1 cellular context compared by ENCODE assay signal in the genomic region with DNA sequence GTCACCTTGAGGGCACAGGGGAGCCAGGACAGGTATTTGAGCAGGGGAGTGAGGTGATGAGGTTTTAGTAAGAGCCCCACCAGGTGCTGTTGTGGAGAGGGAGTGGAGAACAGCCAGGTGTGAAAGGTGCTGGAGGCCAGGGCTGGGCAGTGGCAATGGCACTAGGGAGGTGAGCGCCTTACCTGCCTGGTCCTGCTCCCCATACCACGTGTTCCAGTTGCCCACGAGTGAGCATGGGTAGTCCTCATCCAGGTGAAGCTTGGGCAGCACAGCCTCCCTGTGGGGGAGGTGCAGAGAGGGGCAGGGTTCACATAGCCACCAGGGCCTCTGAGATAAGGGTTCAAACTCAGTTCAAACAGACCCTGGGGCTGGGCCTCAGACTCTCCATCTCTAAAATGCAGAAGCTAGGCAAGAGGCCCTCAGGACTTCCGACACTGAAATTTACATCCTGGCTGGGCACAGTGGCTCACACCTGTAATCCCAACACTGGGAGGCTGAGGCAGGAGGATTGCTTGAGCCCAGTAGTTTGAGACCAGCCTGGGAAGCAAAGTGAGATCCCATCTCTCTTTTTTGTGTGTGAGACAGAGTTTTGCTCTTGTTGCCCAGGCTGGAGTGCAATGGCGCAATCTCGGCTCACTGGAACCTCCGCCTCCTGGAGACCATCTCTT.
TF ChIP-seq lines count a peak whose summit lies in the region.

No MANE protein-coding gene starts in this region.

TF ChIP-seq in HepG2, 621 proteins besides CTCF, POLR2A, EP300 and RAD21 (continued from another document and continues in another):
- TF ChIP-seq, protein P1, sequence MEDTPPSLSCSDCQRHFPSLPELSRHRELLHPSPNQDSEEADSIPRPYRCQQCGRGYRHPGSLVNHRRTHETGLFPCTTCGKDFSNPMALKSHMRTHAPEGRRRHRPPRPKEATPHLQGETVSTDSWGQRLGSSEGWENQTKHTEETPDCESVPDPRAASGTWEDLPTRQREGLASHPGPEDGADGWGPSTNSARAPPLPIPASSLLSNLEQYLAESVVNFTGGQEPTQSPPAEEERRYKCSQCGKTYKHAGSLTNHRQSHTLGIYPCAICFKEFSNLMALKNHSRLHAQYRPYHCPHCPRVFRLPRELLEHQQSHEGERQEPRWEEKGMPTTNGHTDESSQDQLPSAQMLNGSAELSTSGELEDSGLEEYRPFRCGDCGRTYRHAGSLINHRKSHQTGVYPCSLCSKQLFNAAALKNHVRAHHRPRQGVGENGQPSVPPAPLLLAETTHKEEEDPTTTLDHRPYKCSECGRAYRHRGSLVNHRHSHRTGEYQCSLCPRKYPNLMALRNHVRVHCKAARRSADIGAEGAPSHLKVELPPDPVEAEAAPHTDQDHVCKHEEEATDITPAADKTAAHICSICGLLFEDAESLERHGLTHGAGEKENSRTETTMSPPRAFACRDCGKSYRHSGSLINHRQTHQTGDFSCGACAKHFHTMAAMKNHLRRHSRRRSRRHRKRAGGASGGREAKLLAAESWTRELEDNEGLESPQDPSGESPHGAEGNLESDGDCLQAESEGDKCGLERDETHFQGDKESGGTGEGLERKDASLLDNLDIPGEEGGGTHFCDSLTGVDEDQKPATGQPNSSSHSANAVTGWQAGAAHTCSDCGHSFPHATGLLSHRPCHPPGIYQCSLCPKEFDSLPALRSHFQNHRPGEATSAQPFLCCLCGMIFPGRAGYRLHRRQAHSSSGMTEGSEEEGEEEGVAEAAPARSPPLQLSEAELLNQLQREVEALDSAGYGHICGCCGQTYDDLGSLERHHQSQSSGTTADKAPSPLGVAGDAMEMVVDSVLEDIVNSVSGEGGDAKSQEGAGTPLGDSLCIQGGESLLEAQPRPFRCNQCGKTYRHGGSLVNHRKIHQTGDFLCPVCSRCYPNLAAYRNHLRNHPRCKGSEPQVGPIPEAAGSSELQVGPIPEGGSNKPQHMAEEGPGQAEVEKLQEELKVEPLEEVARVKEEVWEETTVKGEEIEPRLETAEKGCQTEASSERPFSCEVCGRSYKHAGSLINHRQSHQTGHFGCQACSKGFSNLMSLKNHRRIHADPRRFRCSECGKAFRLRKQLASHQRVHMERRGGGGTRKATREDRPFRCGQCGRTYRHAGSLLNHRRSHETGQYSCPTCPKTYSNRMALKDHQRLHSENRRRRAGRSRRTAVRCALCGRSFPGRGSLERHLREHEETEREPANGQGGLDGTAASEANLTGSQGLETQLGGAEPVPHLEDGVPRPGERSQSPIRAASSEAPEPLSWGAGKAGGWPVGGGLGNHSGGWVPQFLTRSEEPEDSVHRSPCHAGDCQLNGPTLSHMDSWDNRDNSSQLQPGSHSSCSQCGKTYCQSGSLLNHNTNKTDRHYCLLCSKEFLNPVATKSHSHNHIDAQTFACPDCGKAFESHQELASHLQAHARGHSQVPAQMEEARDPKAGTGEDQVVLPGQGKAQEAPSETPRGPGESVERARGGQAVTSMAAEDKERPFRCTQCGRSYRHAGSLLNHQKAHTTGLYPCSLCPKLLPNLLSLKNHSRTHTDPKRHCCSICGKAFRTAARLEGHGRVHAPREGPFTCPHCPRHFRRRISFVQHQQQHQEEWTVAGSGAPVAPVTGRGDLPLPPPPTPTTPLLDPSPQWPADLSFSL (CRISPR knock-in tag; IDR thresholded peaks at IDR 0.05): no peak
- TF ChIP-seq LCORL (IDR thresholded peaks at IDR 0.05): no peak
- TF ChIP-seq LCORL (CRISPR knock-in tag; IDR thresholded peaks at IDR 0.05): peak; percentile 81
- peak; percentile 36; the same call in 1 of the 2 replicates for TF ChIP-seq RCOR2 (CRISPR knock-in tag; IDR thresholded peaks at IDR 0.05)
- TF ChIP-seq PCBP2 (optimal IDR thresholded peaks at IDR 0.05; ENCODE audit: low read depth, low read length, poor library complexity, severe bottlenecking): no peak
- no peak for TF ChIP-seq MTA3 (CRISPR knock-in tag; IDR thresholded peaks at IDR 0.05)
- TF ChIP-seq RARG (CRISPR knock-in tag; IDR thresholded peaks at IDR 0.05; ENCODE audit: low read depth): no peak
- TF ChIP-seq, protein P2, sequence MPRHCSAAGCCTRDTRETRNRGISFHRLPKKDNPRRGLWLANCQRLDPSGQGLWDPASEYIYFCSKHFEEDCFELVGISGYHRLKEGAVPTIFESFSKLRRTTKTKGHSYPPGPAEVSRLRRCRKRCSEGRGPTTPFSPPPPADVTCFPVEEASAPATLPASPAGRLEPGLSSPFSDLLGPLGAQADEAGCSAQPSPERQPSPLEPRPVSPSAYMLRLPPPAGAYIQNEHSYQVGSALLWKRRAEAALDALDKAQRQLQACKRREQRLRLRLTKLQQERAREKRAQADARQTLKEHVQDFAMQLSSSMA (CRISPR knock-in tag; IDR thresholded peaks at IDR 0.05): no peak
- TF ChIP-seq, protein P3, sequence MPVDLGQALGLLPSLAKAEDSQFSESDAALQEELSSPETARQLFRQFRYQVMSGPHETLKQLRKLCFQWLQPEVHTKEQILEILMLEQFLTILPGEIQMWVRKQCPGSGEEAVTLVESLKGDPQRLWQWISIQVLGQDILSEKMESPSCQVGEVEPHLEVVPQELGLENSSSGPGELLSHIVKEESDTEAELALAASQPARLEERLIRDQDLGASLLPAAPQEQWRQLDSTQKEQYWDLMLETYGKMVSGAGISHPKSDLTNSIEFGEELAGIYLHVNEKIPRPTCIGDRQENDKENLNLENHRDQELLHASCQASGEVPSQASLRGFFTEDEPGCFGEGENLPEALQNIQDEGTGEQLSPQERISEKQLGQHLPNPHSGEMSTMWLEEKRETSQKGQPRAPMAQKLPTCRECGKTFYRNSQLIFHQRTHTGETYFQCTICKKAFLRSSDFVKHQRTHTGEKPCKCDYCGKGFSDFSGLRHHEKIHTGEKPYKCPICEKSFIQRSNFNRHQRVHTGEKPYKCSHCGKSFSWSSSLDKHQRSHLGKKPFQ (CRISPR knock-in tag; IDR thresholded peaks at IDR 0.05; ENCODE audit: insufficient replicate concordance): no peak
- no peak for TF ChIP-seq GLI4 (CRISPR knock-in tag; IDR thresholded peaks at IDR 0.05; ENCODE audit: borderline replicate concordance)
- no peak for TF ChIP-seq KLF12 (CRISPR knock-in tag; IDR thresholded peaks at IDR 0.05; ENCODE audit: borderline replicate concordance)
- no peak for TF ChIP-seq TSC22D2 (CRISPR knock-in tag; IDR thresholded peaks at IDR 0.05; ENCODE audit: borderline replicate concordance)
- no peak for TF ChIP-seq ZNF839 (CRISPR knock-in tag; IDR thresholded peaks at IDR 0.05; ENCODE audit: borderline replicate concordance)
- no peak for TF ChIP-seq JUN (CRISPR knock-in tag; IDR thresholded peaks at IDR 0.05)
- TF ChIP-seq ZNF549 (CRISPR knock-in tag; IDR thresholded peaks at IDR 0.05): no peak
- no peak for TF ChIP-seq ZNF670 (CRISPR knock-in tag; IDR thresholded peaks at IDR 0.05; ENCODE audit: borderline replicate concordance)
- 0 out of 2 replicates have a peak, but pooled peaks have one; percentile 61 for TF ChIP-seq ZNF136 (CRISPR knock-in tag; IDR thresholded peaks at IDR 0.05; ENCODE audit: low read depth)
- TF ChIP-seq SMYD3 (CRISPR knock-in tag; IDR thresholded peaks at IDR 0.05): 0 out of 2 replicates have a peak, but pooled peaks have one; percentile 28
- TF ChIP-seq JUND (CRISPR knock-in tag; IDR thresholded peaks at IDR 0.05): peak; percentile 26; the same call in 1 of the 2 replicates
- no peak for TF ChIP-seq ZNF816 (CRISPR knock-in tag; IDR thresholded peaks at IDR 0.05; ENCODE audit: borderline replicate concordance)
- TF ChIP-seq ZMYM2 (CRISPR knock-in tag; IDR thresholded peaks at IDR 0.05): no peak
- no peak for TF ChIP-seq SRF (IDR thresholded peaks at IDR 0.05; ENCODE audit: low read depth, low read length)
- TF ChIP-seq, protein P4, sequence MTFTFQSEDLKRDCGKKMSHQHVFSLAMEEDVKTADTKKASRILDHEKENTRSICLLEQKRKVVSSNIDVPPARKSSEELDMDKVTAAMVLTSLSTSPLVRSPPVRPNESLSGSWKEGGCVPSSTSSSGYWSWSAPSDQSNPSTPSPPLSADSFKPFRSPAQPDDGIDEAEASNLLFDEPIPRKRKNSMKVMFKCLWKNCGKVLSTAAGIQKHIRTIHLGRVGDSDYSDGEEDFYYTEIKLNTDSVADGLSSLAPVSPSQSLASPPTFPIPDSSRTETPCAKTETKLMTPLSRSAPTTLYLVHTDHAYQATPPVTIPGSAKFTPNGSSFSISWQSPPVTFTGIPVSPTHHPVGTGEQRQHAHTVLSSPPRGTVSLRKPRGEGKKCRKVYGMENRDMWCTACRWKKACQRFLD (CRISPR knock-in tag; IDR thresholded peaks at IDR 0.05; ENCODE audit: borderline replicate concordance): no peak
- TF ChIP-seq GATA4 (IDR thresholded peaks at IDR 0.05; ENCODE audit: borderline replicate concordance, low read depth): 0 out of 2 replicates have a peak, but pooled peaks have one; percentile 15
- TF ChIP-seq KAT8 (CRISPR knock-in tag; IDR thresholded peaks at IDR 0.05): no peak
- TF ChIP-seq TOE1 (CRISPR knock-in tag; IDR thresholded peaks at IDR 0.05): peak; percentile 60; the same call in 1 of the 2 replicates
- TF ChIP-seq, protein P5, sequence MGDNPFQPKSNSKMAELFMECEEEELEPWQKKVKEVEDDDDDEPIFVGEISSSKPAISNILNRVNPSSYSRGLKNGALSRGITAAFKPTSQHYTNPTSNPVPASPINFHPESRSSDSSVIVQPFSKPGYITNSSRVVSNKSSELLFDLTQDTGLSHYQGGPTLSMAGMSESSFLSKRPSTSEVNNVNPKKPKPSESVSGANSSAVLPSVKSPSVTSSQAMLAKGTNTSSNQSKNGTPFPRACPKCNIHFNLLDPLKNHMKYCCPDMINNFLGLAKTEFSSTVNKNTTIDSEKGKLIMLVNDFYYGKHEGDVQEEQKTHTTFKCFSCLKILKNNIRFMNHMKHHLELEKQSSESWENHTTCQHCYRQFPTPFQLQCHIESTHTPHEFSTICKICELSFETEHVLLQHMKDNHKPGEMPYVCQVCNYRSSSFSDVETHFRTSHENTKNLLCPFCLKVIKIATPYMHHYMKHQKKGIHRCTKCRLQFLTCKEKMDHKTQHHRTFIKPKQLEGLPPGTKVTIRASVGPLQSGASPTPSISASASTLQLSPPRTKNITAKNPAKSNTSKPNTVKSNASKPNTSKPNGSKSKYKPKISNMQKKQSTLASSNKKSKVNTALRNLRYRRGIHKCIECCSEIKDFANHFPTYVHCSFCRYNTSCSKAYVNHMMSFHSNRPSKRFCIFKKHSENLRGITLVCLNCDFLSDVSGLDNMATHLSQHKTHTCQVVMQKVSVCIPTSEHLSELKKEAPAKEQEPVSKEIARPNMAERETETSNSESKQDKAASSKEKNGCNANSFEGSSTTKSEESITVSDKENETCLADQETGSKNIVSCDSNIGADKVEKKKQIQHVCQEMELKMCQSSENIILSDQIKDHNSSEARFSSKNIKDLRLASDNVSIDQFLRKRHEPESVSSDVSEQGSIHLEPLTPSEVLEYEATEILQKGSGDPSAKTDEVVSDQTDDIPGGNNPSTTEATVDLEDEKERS (CRISPR knock-in tag; IDR thresholded peaks at IDR 0.05): no peak
- TF ChIP-seq, protein P6, sequence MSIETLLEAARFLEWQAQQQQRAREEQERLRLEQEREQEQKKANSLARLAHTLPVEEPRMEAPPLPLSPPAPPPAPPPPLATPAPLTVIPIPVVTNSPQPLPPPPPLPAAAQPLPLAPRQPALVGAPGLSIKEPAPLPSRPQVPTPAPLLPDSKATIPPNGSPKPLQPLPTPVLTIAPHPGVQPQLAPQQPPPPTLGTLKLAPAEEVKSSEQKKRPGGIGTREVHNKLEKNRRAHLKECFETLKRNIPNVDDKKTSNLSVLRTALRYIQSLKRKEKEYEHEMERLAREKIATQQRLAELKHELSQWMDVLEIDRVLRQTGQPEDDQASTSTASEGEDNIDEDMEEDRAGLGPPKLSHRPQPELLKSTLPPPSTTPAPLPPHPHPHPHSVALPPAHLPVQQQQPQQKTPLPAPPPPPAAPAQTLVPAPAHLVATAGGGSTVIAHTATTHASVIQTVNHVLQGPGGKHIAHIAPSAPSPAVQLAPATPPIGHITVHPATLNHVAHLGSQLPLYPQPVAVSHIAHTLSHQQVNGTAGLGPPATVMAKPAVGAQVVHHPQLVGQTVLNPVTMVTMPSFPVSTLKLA (IDR thresholded peaks at IDR 0.05): no peak
- peak; percentile 61; the same call in 1 of the 2 replicates for TF ChIP-seq ZNF792 (CRISPR knock-in tag; IDR thresholded peaks at IDR 0.05)
- TF ChIP-seq, protein P7, sequence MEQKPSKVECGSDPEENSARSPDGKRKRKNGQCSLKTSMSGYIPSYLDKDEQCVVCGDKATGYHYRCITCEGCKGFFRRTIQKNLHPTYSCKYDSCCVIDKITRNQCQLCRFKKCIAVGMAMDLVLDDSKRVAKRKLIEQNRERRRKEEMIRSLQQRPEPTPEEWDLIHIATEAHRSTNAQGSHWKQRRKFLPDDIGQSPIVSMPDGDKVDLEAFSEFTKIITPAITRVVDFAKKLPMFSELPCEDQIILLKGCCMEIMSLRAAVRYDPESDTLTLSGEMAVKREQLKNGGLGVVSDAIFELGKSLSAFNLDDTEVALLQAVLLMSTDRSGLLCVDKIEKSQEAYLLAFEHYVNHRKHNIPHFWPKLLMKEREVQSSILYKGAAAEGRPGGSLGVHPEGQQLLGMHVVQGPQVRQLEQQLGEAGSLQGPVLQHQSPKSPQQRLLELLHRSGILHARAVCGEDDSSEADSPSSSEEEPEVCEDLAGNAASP (CRISPR knock-in tag; IDR thresholded peaks at IDR 0.05; ENCODE audit: borderline replicate concordance): 0 out of 2 replicates have a peak, but pooled peaks have one; percentile 44
- TF ChIP-seq ZBTB1 (CRISPR knock-in tag; IDR thresholded peaks at IDR 0.05; ENCODE audit: borderline replicate concordance): no peak
- TF ChIP-seq NKX3-1 (CRISPR knock-in tag; IDR thresholded peaks at IDR 0.05): no peak
- no peak for TF ChIP-seq ZSCAN22 (CRISPR knock-in tag; IDR thresholded peaks at IDR 0.05)
- no peak for TF ChIP-seq SIX4 (CRISPR knock-in tag; IDR thresholded peaks at IDR 0.05)
- TF ChIP-seq ZNF282 (IDR thresholded peaks at IDR 0.05; ENCODE audit: partially characterized antibody): no peak
- no peak for TF ChIP-seq MTF2 (CRISPR knock-in tag; IDR thresholded peaks at IDR 0.05; ENCODE audit: borderline replicate concordance)
- TF ChIP-seq ZNF660 (CRISPR knock-in tag; IDR thresholded peaks at IDR 0.05; ENCODE audit: borderline replicate concordance, low read depth): no peak
- TF ChIP-seq, protein P8, sequence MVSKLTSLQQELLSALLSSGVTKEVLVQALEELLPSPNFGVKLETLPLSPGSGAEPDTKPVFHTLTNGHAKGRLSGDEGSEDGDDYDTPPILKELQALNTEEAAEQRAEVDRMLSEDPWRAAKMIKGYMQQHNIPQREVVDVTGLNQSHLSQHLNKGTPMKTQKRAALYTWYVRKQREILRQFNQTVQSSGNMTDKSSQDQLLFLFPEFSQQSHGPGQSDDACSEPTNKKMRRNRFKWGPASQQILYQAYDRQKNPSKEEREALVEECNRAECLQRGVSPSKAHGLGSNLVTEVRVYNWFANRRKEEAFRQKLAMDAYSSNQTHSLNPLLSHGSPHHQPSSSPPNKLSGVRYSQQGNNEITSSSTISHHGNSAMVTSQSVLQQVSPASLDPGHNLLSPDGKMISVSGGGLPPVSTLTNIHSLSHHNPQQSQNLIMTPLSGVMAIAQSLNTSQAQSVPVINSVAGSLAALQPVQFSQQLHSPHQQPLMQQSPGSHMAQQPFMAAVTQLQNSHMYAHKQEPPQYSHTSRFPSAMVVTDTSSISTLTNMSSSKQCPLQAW (CRISPR knock-in tag; IDR thresholded peaks at IDR 0.05): peak; percentile 60
- 0 out of 2 replicates have a peak, but pooled peaks have one; percentile 31 for TF ChIP-seq MIXL1 (CRISPR knock-in tag; IDR thresholded peaks at IDR 0.05)
- TF ChIP-seq ZNF343 (CRISPR knock-in tag; IDR thresholded peaks at IDR 0.05): no peak
